ENCODE assay signal across 12 cellular contexts in genomic region chr4:89242864-89243740, GRCh38.
DNase-seq lines count a peak whose midpoint lies in the region; ATAC-seq and FAIRE-seq lines count a peak whose summit lies in the region.
"Had no signal": no experiment of that assay in that cellular context is flagged by ENCODE, and none has a peak within 500 bp of the region (broad histone marks: within the 10 kb centered on the region; RNA-seq: fewer than 3 reads in every experiment).

No MANE protein-coding gene starts in this region.

- H3K9ac ChIP-seq in adipocyte (ENCODE audit: low read length): no peak overlapping the region

- H3K36me3 Mint-ChIP-seq in natural killer cell treated with Interleukin-12 subunit alpha and Interleukin-12 subunit beta and Interleukin-15 and Interleukin-18, amount 100 ng/mL, for 72 hours: peaks cover 7% of the 10 kb centered on the region

- peaks cover 17 to 21% of the 10 kb centered on the region in 2 donors for H3K4me1 Mint-ChIP-seq in natural killer cell treated with Interleukin-12 subunit alpha and Interleukin-12 subunit beta and Interleukin-15 and Interleukin-18, amount 100 ng/mL, for 72 hours (ENCODE audit: low read depth in 2 of 2)

- DNase-seq in NOMO-1 treated with DMSO at 0.1 percent for 48 hours (lab: John Stamatoyannopoulos, UW; ENCODE audit: unreplicated experiment) (peak; percentile 9), NOMO-1 treated with dmso at 0.1 percent for 144 hours (lab: John Stamatoyannopoulos, UW; ENCODE audit: unreplicated experiment) (no peak), NCI-H2196 treated with DMSO at 0.1 percent for 48 hours (lab: John Stamatoyannopoulos, UW; ENCODE audit: unreplicated experiment) (peak; percentile 17), adipocyte (ENCODE audit: low read depth) (peak; percentile 9), islet precursor cell (no peak), GM19239 (ENCODE audit: insufficient read length, low spot score) (no peak)
- no peak for DNase-seq in natural killer cell treated with Interleukin-12 subunit alpha and Interleukin-12 subunit beta and Interleukin-15 and Interleukin-18, amount 100 ng/mL, for 72 hours (ENCODE audit: low spot score)
- DNase-seq: MM.1S, RPMI8226 had no signal

- peak; percentile 85 to 90 for ATAC-seq in natural killer cell treated with Interleukin-12 subunit alpha and Interleukin-12 subunit beta and Interleukin-15 and Interleukin-18, amount 100 ng/mL, for 72 hours
- ATAC-seq in GM19324 (IDR thresholded peaks at IDR 0.05; ENCODE audit: low FRiP score, unreplicated experiment): no peak

- H3K4me1 ChIP-seq in adipocyte (ENCODE audit: control insufficient read depth, insufficient read depth, low read length): peaks cover 15% of the 10 kb centered on the region

- H3K4me3 ChIP-seq in adipocyte (ENCODE audit: low read length): no peak overlapping the region
- H3K4me3 ChIP-seq: thoracic aorta had no signal

- no peaks in the 10 kb centered on the region for H3K9me3 Mint-ChIP-seq in natural killer cell treated with Interleukin-12 subunit alpha and Interleukin-12 subunit beta and Interleukin-15 and Interleukin-18, amount 100 ng/mL, for 72 hours

- FAIRE-seq in GM19239 (lab: Jason Lieb, UNC): no peak
- FAIRE-seq: A204.1 had no signal

- no peaks in the 10 kb centered on the region for H3K27me3 ChIP-seq in adipocyte (replicated peaks; ENCODE audit: control insufficient read depth, insufficient read depth, low read length)

- H3K36me3 ChIP-seq in adipocyte (ENCODE audit: control insufficient read depth, insufficient read depth, low read length, severe bottlenecking): no peaks in the 10 kb centered on the region
- H3K36me3 ChIP-seq: thoracic aorta had no signal

- no peaks in the 10 kb centered on the region for H3K9me3 ChIP-seq in adipocyte (ENCODE audit: control insufficient read depth, low read length)
- H3K9me3 ChIP-seq: thoracic aorta had no signal

- H3K27ac Mint-ChIP-seq in natural killer cell treated with Interleukin-12 subunit alpha and Interleukin-12 subunit beta and Interleukin-15 and Interleukin-18, amount 100 ng/mL, for 72 hours: peak overlapping the region; percentile 80 to 87

- H3K4me3 Mint-ChIP-seq in natural killer cell treated with Interleukin-12 subunit alpha and Interleukin-12 subunit beta and Interleukin-15 and Interleukin-18, amount 100 ng/mL, for 72 hours: peak overlapping the region; percentile 60

- H3K27me3 Mint-ChIP-seq in natural killer cell treated with Interleukin-12 subunit alpha and Interleukin-12 subunit beta and Interleukin-15 and Interleukin-18, amount 100 ng/mL, for 72 hours: no peaks in the 10 kb centered on the region

Comparison
In these comparisons a context has a peak if more than half of its experiments do, and no peak if none do; other contexts are left out.
1. DNase-seq: peak in NOMO-1 treated with DMSO at 0.1 percent for 48 hours (single experiment), NCI-H2196 treated with DMSO at 0.1 percent for 48 hours (single experiment) and adipocyte (single experiment); none in NOMO-1 treated with dmso at 0.1 percent for 144 hours (single experiment), natural killer cell treated with Interleukin-12 subunit alpha and Interleukin-12 subunit beta and Interleukin-15 and Interleukin-18, amount 100 ng/mL, for 72 hours (single experiment), islet precursor cell (single experiment) and GM19239 (single experiment).